Comparison of ENCODE assay signal across 18 cellular contexts in genomic region chr10:28130267-28130666, GRCh38.
DNase-seq lines count a peak whose midpoint lies in the region; ATAC-seq and TF ChIP-seq lines count a peak whose summit lies in the region.
"Had no signal": no experiment of that assay in that cellular context is flagged by ENCODE, and none has a peak within 500 bp of the region (broad histone marks: within the 10 kb centered on the region; RNA-seq: fewer than 3 reads in every experiment).

No MANE protein-coding gene starts in this region.

- no peak for ATAC-seq in stimulated activated effector memory CD8-positive, alpha-beta T cell treated with anti-CD3 and anti-CD28 coated beads, Interleukin-12 subunit alpha, Interleukin-12 subunit beta, amount 100 ng/mL, for 72 hours
- no peak for ATAC-seq in GM18861 (IDR thresholded peaks at IDR 0.05; ENCODE audit: unreplicated experiment)
- ATAC-seq: naive thymus-derived CD8-positive, alpha-beta T cell had no signal

- TF ChIP-seq CTCF in RWPE1 (conservative IDR thresholded peaks at IDR 0.05; ENCODE audit: low read depth) = no peak

- no peaks in the 10 kb centered on the region for H3K36me3 Mint-ChIP-seq in stimulated activated effector memory CD8-positive, alpha-beta T cell treated with anti-CD3 and anti-CD28 coated beads, Interleukin-12 subunit alpha, Interleukin-12 subunit beta, amount 100 ng/mL, for 72 hours

- no peak overlapping the region for H3K27ac Mint-ChIP-seq in stimulated activated effector memory CD8-positive, alpha-beta T cell treated with anti-CD3 and anti-CD28 coated beads, Interleukin-12 subunit alpha, Interleukin-12 subunit beta, amount 100 ng/mL, for 72 hours
- H3K27ac Mint-ChIP-seq: CD8-positive, alpha-beta memory T cell; dendritic cell treated with granulocyte-macrophage colony-stimulating factor and Interleukin-4, amounts not matched to agents 40 ng/mL and 50 ng/mL, for 4 days; naive thymus-derived CD8-positive, alpha-beta T cell had no signal

- no peak overlapping the region for H3K4me3 Mint-ChIP-seq in stimulated activated effector memory CD8-positive, alpha-beta T cell treated with anti-CD3 and anti-CD28 coated beads, Interleukin-12 subunit alpha, Interleukin-12 subunit beta, amount 100 ng/mL, for 72 hours
- H3K4me3 Mint-ChIP-seq: CD8-positive, alpha-beta memory T cell; dendritic cell treated with granulocyte-macrophage colony-stimulating factor and Interleukin-4, amounts not matched to agents 40 ng/mL and 50 ng/mL, for 4 days; naive thymus-derived CD8-positive, alpha-beta T cell had no signal

- H3K4me1 Mint-ChIP-seq in stimulated activated effector memory CD8-positive, alpha-beta T cell treated with anti-CD3 and anti-CD28 coated beads, Interleukin-12 subunit alpha, Interleukin-12 subunit beta, amount 100 ng/mL, for 72 hours = peaks cover 17% of the 10 kb centered on the region

- H3K27ac ChIP-seq in RWPE1 (no peak overlapping the region), epithelial cell of prostate (peak overlapping the region; percentile 58)
- H3K27ac ChIP-seq: right atrium auricular region had no signal

- H3K9me3 Mint-ChIP-seq in stimulated activated effector memory CD8-positive, alpha-beta T cell treated with anti-CD3 and anti-CD28 coated beads, Interleukin-12 subunit alpha, Interleukin-12 subunit beta, amount 100 ng/mL, for 72 hours = peaks cover 3% of the 10 kb centered on the region

- POLR2A ChIA-PET in RWPE1 (lab: Yijun Ruan, JAX; ENCODE audit: low non-redundant PET) = no interaction called here

- intact Hi-C loops in posterior cingulate gyrus (cut with DNase I) = no loop called here

- CTCF ChIA-PET in RWPE1 (lab: Yijun Ruan, JAX) = interaction anchor here (0.6 to 1.3 kb wide), 3 partner anchors 9 to 481 kb away, joined by 3 to 4 read pairs (median 3); no protein-coding TSS in a partner anchor

- peak; percentile 86 for DNase-seq in ELR (ENCODE audit: low read depth)
- DNase-seq in RWPE1 (ENCODE audit: low spot score) = peak; percentile 45
- no peak for DNase-seq in epithelial cell of prostate (ENCODE audit: low read depth, low spot score)
- peak; percentile 63 for DNase-seq in renal cortical epithelial cell (ENCODE audit: low read depth)
- no peak for DNase-seq in activated naive CD4-positive, alpha-beta T cell treated with anti-CD3 and anti-CD28 coated beads, Interleukin-2, amount 50 U/mL, for 16 hours
- DNase-seq in stimulated activated effector memory CD8-positive, alpha-beta T cell treated with anti-CD3 and anti-CD28 coated beads, Interleukin-12 subunit alpha, Interleukin-12 subunit beta, amount 100 ng/mL, for 72 hours (ENCODE audit: low spot score in 2 of 2) = no peak
- no peak for DNase-seq in posterior cingulate gyrus
- DNase-seq: activated T-cell treated with anti-CD3 and anti-CD28 coated beads, Interleukin-2, amount 50 U/mL, for 1 hour; CD8-positive, alpha-beta memory T cell; GDM1; H7; naive thymus-derived CD8-positive, alpha-beta T cell; NCI-H1048; NCI-H2227 treated with DMSO at 0.1 percent for 48 hours; stimulated activated naive CD4-positive, alpha-beta T cell treated with Interleukin-2 at 50 U/mL for 16 hours had no signal

Comparison
In these comparisons a context has a peak if more than half of its experiments do, and no peak if none do; other contexts are left out.
1. DNase-seq: peak in ELR (single experiment), RWPE1 (single experiment) and renal cortical epithelial cell (single experiment); none in epithelial cell of prostate (single experiment), activated naive CD4-positive, alpha-beta T cell treated with anti-CD3 and anti-CD28 coated beads, Interleukin-2, amount 50 U/mL, for 16 hours (single experiment), stimulated activated effector memory CD8-positive, alpha-beta T cell treated with anti-CD3 and anti-CD28 coated beads, Interleukin-12 subunit alpha, Interleukin-12 subunit beta, amount 100 ng/mL, for 72 hours (0 of 2) and posterior cingulate gyrus (0 of 10).